In genomic region chr4:85854543-85854942, GRCh38 we compare ENCODE assay signal across 27 cellular contexts.
DNase-seq lines count a peak whose midpoint lies in the region; ATAC-seq and TF ChIP-seq lines count a peak whose summit lies in the region.
"Had no signal": no experiment of that assay in that cellular context is flagged by ENCODE, and none has a peak within 500 bp of the region (broad histone marks: within the 10 kb centered on the region; RNA-seq: fewer than 3 reads in every experiment).

No MANE protein-coding gene starts in this region.

- intact Hi-C loops in left ventricle myocardium superior (cut with micrococcal nuclease) (no loop called here), right cardiac atrium (cut with DNase I) (no loop called here)

- no peaks in the 10 kb centered on the region for H3K4me1 Mint-ChIP-seq in activated T-helper 17 cell treated with anti-CD3 and anti-CD28 coated beads, Interleukin-2, amount 50 U/mL, for 72 hours
- H3K4me1 Mint-ChIP-seq: natural killer cell; stimulated activated naive CD8-positive, alpha-beta T cell treated with anti-CD3 and anti-CD28 coated beads, Interleukin-15, amount 100 ng/mL, for 72 hours had no signal

- H3K79me2 ChIP-seq in parathyroid adenoma: no peaks in the 10 kb centered on the region

- no peak for DNase-seq in left ventricle myocardium superior
- no peak for DNase-seq in right cardiac atrium
- DNase-seq in fibroblast of gingiva (ENCODE audit: low read depth): peak; percentile 26
- no peak for DNase-seq in SHP77 treated with DMSO at 0.1 percent for 48 hours (lab: John Stamatoyannopoulos, UW)
- DNase-seq: activated CD8-positive, alpha-beta T cell treated with anti-CD3 and anti-CD28 coated beads, Interleukin-2, amount 10 ng/mL, durations not matched to agents 7 days and 5 days; activated naive CD4-positive, alpha-beta T cell treated with anti-CD3 and anti-CD28 coated beads, Interleukin-2, amount 50 U/mL, for 16 hours; brain microvascular endothelial cell; DMS153; glutamatergic neuron; islet precursor cell; natural killer cell; NCI-H1092 treated with DMSO at 0.1 percent for 48 hours; NCI-H1694 treated with DMSO at 0.1 percent for 48 hours; NCI-H526; occipital lobe; retina; SHP77; stimulated activated CD8-positive, alpha-beta memory T cell treated with anti-CD3 and anti-CD28 coated beads, Interleukin-4, amount 100 ng/mL, for 48 hours; stimulated activated naive CD8-positive, alpha-beta T cell treated with anti-CD3 and anti-CD28 coated beads, Interleukin-15, amount 100 ng/mL, for 72 hours; thyroid gland; uterus had no signal

- H3K4me1 ChIP-seq in right cardiac atrium (ENCODE audit: control insufficient read depth, insufficient read depth, low read length) (peaks cover 3% of the 10 kb centered on the region), parathyroid adenoma (peaks cover 2% of the 10 kb centered on the region)
- H3K4me1 ChIP-seq: uterus had no signal

- no peaks in the 10 kb centered on the region for H3K9me3 Mint-ChIP-seq in activated T-helper 17 cell treated with anti-CD3 and anti-CD28 coated beads, Interleukin-2, amount 50 U/mL, for 72 hours

- no peak overlapping the region for H3K4me3 Mint-ChIP-seq in activated T-helper 17 cell treated with anti-CD3 and anti-CD28 coated beads, Interleukin-2, amount 50 U/mL, for 72 hours
- H3K4me3 Mint-ChIP-seq: activated CD8-positive, alpha-beta T cell treated with anti-CD3 and anti-CD28 coated beads, Interleukin-2, amount 10 ng/mL, durations not matched to agents 7 days and 5 days; natural killer cell; stimulated activated naive CD8-positive, alpha-beta T cell treated with anti-CD3 and anti-CD28 coated beads, Interleukin-15, amount 100 ng/mL, for 72 hours; T-helper 2 cell treated with Interferon-gamma antibody and Interleukin-4, amounts not matched to agents 5 μg/mL and 100 μg/mL, for 36 hours had no signal

- H3K27me3 Mint-ChIP-seq in activated T-helper 17 cell treated with anti-CD3 and anti-CD28 coated beads, Interleukin-2, amount 50 U/mL, for 72 hours: no peaks in the 10 kb centered on the region
- H3K27me3 Mint-ChIP-seq: stimulated activated naive CD8-positive, alpha-beta T cell treated with anti-CD3 and anti-CD28 coated beads, Interleukin-15, amount 100 ng/mL, for 72 hours had no signal

- H3K4me3 ChIP-seq in right cardiac atrium (ENCODE audit: low read length): no peak overlapping the region
- H3K4me3 ChIP-seq in parathyroid adenoma (ENCODE audit: low read depth, low read length): no peak overlapping the region
- H3K4me3 ChIP-seq: GM12878, K562, thyroid gland, uterus had no signal

- no peak overlapping the region for H3K27ac Mint-ChIP-seq in activated T-helper 17 cell treated with anti-CD3 and anti-CD28 coated beads, Interleukin-2, amount 50 U/mL, for 72 hours
- H3K27ac Mint-ChIP-seq: activated CD8-positive, alpha-beta T cell treated with anti-CD3 and anti-CD28 coated beads, Interleukin-2, amount 10 ng/mL, durations not matched to agents 7 days and 5 days; natural killer cell; stimulated activated naive CD8-positive, alpha-beta T cell treated with anti-CD3 and anti-CD28 coated beads, Interleukin-15, amount 100 ng/mL, for 72 hours; T-helper 2 cell treated with Interferon-gamma antibody and Interleukin-4, amounts not matched to agents 5 μg/mL and 100 μg/mL, for 36 hours had no signal

- no peak for TF ChIP-seq CTCF in parathyroid adenoma (IDR thresholded peaks at IDR 0.05)

- H2AFZ ChIP-seq in parathyroid adenoma: no peak overlapping the region

- no peak overlapping the region for H3K9ac ChIP-seq in parathyroid adenoma

- H3K27me3 ChIP-seq in right cardiac atrium (ENCODE audit: control insufficient read depth, insufficient read depth) (no peaks in the 10 kb centered on the region), parathyroid adenoma (ENCODE audit: control insufficient read depth, insufficient read depth, low read length) (no peaks in the 10 kb centered on the region)
- H3K27me3 ChIP-seq: brain microvascular endothelial cell, thyroid gland, uterus had no signal

- no peaks in the 10 kb centered on the region for H3K9me3 ChIP-seq in right cardiac atrium (ENCODE audit: control insufficient read depth, low read length)
- no peaks in the 10 kb centered on the region for H3K9me3 ChIP-seq in parathyroid adenoma (ENCODE audit: control insufficient read depth, low read length)
- H3K9me3 ChIP-seq: thyroid gland, uterus had no signal

- ATAC-seq in left ventricle myocardium superior (peak; percentile 65), right cardiac atrium (no peak), GM21619 (IDR thresholded peaks at IDR 0.05; ENCODE audit: unreplicated experiment) (no peak)
- ATAC-seq in activated T-helper 17 cell treated with anti-CD3 and anti-CD28 coated beads, Interleukin-2, amount 50 U/mL, for 72 hours (replicated peaks): no peak
- ATAC-seq: activated CD8-positive, alpha-beta T cell treated with anti-CD3 and anti-CD28 coated beads, Interleukin-2, amount 10 ng/mL, durations not matched to agents 7 days and 5 days; GM12878; K562; natural killer cell; stimulated activated naive CD8-positive, alpha-beta T cell treated with anti-CD3 and anti-CD28 coated beads, Interleukin-15, amount 100 ng/mL, for 72 hours had no signal

- H3K36me3 Mint-ChIP-seq in activated T-helper 17 cell treated with anti-CD3 and anti-CD28 coated beads, Interleukin-2, amount 50 U/mL, for 72 hours (ENCODE audit: low read depth): no peaks in the 10 kb centered on the region
- H3K36me3 Mint-ChIP-seq: natural killer cell had no signal

- H3K36me3 ChIP-seq in parathyroid adenoma (ENCODE audit: control insufficient read depth, insufficient read depth, low read length): no peaks in the 10 kb centered on the region
- H3K36me3 ChIP-seq: brain microvascular endothelial cell, thyroid gland, uterus had no signal

- no peak overlapping the region for H3K4me2 ChIP-seq in parathyroid adenoma (ENCODE audit: low read length)

- H3K27ac ChIP-seq in right cardiac atrium (ENCODE audit: low read length) (no peak overlapping the region), parathyroid adenoma (peak overlapping the region; percentile 4)
- H3K27ac ChIP-seq: brain microvascular endothelial cell, uterus had no signal

- 55% methylated on average over 2 of the region's 2 CpGs for WGBS in right cardiac atrium
